ENCODE assay signal across 2 cellular contexts in the genomic region with DNA sequence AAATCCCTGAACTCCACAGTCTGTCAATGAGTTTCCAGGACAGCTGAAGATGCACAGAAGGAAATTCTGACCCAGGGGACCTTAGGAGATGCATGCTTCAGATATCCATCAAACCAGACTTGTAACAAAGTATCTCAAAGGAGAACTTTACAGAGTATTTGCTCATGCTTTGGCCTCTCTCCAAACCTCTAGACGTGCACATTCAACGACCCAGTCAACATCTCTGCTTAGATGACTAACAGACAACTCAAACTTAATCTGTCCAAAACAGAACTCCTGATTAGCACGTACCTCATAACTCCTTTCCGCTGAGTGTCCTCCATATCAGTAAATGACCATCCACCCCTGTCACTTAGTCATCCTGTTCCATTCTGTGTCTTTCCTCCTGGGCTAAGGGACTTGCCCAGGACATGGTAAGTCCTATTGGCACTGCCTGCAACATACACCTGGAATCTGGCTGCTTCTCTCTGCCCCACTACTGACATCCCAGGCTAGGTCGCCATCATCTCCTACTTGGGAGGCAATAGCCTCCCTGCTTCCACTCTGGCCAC.
TF ChIP-seq lines count a peak whose summit lies in the region.

No MANE protein-coding gene starts in this region.

TF ChIP-seq in HCT116, 20 proteins besides CTCF, POLR2A, EP300 and RAD21 (continued from another document):
- TF ChIP-seq ATF3 (IDR thresholded peaks at IDR 0.05) (no peak), YY1 (IDR thresholded peaks at IDR 0.05; ENCODE audit: extremely low read depth, insufficient replicate concordance, low read depth, low read length) (no peak), JUND (IDR thresholded peaks at IDR 0.05) (peak; percentile 30; the same call in 1 of the 2 replicates), FOSL1 (IDR thresholded peaks at IDR 0.05; ENCODE audit: low read depth) (peak; percentile 49), EZH2 (IDR thresholded peaks at IDR 0.05) (no peak)

TF ChIP-seq in WTC11, 78 proteins besides CTCF, POLR2A, EP300 and RAD21 (continued from another document):
- TF ChIP-seq STAT6 (CRISPR knock-in tag; conservative IDR thresholded peaks at IDR 0.05; ENCODE audit: low read depth) (no peak), SOX15 (CRISPR knock-in tag; IDR thresholded peaks at IDR 0.05) (no peak), ZBTB21 (CRISPR knock-in tag; IDR thresholded peaks at IDR 0.05; ENCODE audit: borderline replicate concordance) (no peak), NFATC4 (CRISPR knock-in tag; IDR thresholded peaks at IDR 0.05) (no peak), ETV6 (CRISPR knock-in tag; IDR thresholded peaks at IDR 0.05) (no peak), ZNF317 (CRISPR knock-in tag; IDR thresholded peaks at IDR 0.05; ENCODE audit: borderline replicate concordance, low read depth) (no peak), CREB1 (CRISPR knock-in tag; IDR thresholded peaks at IDR 0.05) (no peak), ZNF425 (CRISPR knock-in tag; conservative IDR thresholded peaks at IDR 0.05) (no peak), GABPB1 (CRISPR knock-in tag; IDR thresholded peaks at IDR 0.05) (no peak), ZNF232 (CRISPR knock-in tag; IDR thresholded peaks at IDR 0.05) (no peak), ZNF671 (CRISPR knock-in tag; IDR thresholded peaks at IDR 0.05) (no peak), FOXK1 (CRISPR knock-in tag; IDR thresholded peaks at IDR 0.05) (no peak), ZNF219 (CRISPR knock-in tag; IDR thresholded peaks at IDR 0.05; ENCODE audit: borderline replicate concordance) (no peak)
- TF ChIP-seq, protein P1, sequence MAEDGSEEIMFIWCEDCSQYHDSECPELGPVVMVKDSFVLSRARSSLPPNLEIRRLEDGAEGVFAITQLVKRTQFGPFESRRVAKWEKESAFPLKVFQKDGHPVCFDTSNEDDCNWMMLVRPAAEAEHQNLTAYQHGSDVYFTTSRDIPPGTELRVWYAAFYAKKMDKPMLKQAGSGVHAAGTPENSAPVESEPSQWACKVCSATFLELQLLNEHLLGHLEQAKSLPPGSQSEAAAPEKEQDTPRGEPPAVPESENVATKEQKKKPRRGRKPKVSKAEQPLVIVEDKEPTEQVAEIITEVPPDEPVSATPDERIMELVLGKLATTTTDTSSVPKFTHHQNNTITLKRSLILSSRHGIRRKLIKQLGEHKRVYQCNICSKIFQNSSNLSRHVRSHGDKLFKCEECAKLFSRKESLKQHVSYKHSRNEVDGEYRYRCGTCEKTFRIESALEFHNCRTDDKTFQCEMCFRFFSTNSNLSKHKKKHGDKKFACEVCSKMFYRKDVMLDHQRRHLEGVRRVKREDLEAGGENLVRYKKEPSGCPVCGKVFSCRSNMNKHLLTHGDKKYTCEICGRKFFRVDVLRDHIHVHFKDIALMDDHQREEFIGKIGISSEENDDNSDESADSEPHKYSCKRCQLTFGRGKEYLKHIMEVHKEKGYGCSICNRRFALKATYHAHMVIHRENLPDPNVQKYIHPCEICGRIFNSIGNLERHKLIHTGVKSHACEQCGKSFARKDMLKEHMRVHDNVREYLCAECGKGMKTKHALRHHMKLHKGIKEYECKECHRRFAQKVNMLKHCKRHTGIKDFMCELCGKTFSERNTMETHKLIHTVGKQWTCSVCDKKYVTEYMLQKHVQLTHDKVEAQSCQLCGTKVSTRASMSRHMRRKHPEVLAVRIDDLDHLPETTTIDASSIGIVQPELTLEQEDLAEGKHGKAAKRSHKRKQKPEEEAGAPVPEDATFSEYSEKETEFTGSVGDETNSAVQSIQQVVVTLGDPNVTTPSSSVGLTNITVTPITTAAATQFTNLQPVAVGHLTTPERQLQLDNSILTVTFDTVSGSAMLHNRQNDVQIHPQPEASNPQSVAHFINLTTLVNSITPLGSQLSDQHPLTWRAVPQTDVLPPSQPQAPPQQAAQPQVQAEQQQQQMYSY (CRISPR knock-in tag; IDR thresholded peaks at IDR 0.05) = no peak
- TF ChIP-seq, protein P2, sequence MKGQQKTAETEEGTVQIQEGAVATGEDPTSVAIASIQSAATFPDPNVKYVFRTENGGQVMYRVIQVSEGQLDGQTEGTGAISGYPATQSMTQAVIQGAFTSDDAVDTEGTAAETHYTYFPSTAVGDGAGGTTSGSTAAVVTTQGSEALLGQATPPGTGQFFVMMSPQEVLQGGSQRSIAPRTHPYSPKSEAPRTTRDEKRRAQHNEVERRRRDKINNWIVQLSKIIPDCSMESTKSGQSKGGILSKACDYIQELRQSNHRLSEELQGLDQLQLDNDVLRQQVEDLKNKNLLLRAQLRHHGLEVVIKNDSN (CRISPR knock-in tag; IDR thresholded peaks at IDR 0.05) = no peak
